1 cellular context compared by ENCODE assay signal in the genomic region with DNA sequence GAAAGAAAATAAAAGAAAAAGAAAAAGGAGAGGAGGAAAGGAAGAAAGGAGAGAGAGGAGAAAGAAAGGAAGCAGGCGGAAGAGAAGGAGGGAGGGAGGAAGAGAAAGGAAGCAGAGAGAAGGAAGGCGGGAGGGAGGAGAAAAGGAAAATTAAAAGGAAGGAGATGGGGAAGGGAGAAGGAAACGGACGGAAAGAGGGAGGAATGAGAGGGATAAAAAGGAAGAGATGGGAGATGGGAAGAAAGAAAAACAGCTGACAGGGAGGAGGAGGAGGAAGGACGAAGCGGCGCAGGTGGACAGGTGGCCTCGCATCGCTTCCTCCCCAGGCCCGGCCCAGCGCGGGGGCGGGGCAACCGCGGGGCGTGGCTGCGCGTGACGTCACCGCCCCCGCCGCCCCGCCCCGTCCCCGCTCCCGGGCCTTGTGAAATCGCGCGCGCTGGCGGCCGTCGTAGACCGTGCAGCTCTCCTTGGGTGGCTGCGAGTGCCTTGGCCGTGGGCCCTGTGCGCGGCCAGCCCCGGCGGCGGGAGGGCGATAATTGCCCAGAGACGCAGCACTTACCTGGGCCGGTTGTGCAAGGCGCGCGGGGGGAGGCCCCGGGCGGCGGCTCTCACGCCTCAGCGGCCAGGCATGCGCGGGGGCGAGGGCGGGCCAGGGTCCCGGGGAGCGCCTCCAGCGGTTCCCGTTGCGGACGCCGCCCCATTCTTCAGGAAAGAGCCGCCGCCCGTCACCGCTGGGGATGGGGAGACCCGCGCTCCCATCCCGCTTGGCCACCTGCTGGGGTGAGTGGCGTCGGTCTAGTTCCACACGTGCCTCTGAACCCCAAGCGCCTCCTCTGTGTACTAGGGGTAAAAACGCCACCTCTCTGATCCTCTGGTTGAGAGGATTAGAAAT.
TF ChIP-seq lines count a peak whose summit lies in the region.

No MANE protein-coding gene starts in this region.

TF ChIP-seq in HEK293, 187 proteins besides CTCF, POLR2A, EP300 and RAD21 (continued from another document and continues in another):
- TF ChIP-seq, protein P1, sequence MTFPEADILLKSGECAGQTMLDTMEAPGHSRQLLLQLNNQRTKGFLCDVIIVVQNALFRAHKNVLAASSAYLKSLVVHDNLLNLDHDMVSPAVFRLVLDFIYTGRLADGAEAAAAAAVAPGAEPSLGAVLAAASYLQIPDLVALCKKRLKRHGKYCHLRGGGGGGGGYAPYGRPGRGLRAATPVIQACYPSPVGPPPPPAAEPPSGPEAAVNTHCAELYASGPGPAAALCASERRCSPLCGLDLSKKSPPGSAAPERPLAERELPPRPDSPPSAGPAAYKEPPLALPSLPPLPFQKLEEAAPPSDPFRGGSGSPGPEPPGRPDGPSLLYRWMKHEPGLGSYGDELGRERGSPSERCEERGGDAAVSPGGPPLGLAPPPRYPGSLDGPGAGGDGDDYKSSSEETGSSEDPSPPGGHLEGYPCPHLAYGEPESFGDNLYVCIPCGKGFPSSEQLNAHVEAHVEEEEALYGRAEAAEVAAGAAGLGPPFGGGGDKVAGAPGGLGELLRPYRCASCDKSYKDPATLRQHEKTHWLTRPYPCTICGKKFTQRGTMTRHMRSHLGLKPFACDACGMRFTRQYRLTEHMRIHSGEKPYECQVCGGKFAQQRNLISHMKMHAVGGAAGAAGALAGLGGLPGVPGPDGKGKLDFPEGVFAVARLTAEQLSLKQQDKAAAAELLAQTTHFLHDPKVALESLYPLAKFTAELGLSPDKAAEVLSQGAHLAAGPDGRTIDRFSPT (tag by site-specific recombination; IDR thresholded peaks at IDR 0.05): no peak
- TF ChIP-seq ZSCAN23 (tag by site-specific recombination; IDR thresholded peaks at IDR 0.05): no peak
- TF ChIP-seq ZNF426 (tag by site-specific recombination; IDR thresholded peaks at IDR 0.05): no peak
- TF ChIP-seq, protein P2, sequence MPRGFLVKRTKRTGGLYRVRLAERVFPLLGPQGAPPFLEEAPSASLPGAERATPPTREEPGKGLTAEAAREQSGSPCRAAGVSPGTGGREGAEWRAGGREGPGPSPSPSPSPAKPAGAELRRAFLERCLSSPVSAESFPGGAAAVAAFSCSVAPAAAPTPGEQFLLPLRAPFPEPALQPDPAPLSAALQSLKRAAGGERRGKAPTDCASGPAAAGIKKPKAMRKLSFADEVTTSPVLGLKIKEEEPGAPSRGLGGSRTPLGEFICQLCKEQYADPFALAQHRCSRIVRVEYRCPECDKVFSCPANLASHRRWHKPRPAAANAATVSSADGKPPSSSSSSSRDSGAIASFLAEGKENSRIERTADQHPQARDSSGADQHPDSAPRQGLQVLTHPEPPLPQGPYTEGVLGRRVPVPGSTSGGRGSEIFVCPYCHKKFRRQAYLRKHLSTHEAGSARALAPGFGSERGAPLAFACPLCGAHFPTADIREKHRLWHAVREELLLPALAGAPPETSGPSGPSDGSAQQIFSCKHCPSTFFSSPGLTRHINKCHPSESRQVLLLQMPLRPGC (tag by site-specific recombination; IDR thresholded peaks at IDR 0.05): no peak
- no peak for TF ChIP-seq ZNF785 (tag by site-specific recombination; IDR thresholded peaks at IDR 0.05)
- TF ChIP-seq ZNF202 (tag by site-specific recombination; IDR thresholded peaks at IDR 0.05; ENCODE audit: borderline replicate concordance): 0 out of 2 replicates have a peak, but pooled peaks have one; percentile 5
- peak; percentile 80; the same call in 1 of the 2 replicates for TF ChIP-seq ZBTB20 (tag by site-specific recombination; IDR thresholded peaks at IDR 0.05)
- peak; percentile 80 for TF ChIP-seq SP2 (tag by site-specific recombination; IDR thresholded peaks at IDR 0.05)
- peak; percentile 90 for TF ChIP-seq KLF8 (tag by site-specific recombination; IDR thresholded peaks at IDR 0.05)
- peak; percentile 84 for TF ChIP-seq SCRT1 (tag by site-specific recombination; IDR thresholded peaks at IDR 0.05; ENCODE audit: borderline replicate concordance)
- TF ChIP-seq, protein P3, sequence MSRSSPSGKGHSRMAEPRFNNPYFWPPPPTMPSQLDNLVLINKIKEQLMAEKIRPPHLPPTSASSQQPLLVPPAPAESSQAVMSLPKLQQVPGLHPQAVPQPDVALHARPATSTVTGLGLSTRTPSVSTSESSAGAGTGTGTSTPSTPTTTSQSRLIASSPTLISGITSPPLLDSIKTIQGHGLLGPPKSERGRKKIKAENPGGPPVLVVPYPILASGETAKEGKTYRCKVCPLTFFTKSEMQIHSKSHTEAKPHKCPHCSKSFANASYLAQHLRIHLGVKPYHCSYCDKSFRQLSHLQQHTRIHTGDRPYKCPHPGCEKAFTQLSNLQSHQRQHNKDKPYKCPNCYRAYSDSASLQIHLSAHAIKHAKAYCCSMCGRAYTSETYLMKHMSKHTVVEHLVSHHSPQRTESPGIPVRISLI (tag by site-specific recombination; IDR thresholded peaks at IDR 0.05): no peak
- TF ChIP-seq, protein P4, sequence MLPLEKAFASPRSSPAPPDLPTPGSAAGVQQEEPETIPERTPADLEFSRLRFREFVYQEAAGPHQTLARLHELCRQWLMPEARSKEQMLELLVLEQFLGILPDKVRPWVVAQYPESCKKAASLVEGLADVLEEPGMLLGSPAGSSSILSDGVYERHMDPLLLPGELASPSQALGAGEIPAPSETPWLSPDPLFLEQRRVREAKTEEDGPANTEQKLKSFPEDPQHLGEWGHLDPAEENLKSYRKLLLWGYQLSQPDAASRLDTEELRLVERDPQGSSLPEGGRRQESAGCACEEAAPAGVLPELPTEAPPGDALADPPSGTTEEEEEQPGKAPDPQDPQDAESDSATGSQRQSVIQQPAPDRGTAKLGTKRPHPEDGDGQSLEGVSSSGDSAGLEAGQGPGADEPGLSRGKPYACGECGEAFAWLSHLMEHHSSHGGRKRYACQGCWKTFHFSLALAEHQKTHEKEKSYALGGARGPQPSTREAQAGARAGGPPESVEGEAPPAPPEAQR (tag by site-specific recombination; IDR thresholded peaks at IDR 0.05): no peak; the same call in none of the 2 replicates
- no peak for TF ChIP-seq ZBTB17 (tag by site-specific recombination; IDR thresholded peaks at IDR 0.05)
- no peak for TF ChIP-seq ZNF473 (tag by site-specific recombination; IDR thresholded peaks at IDR 0.05)
- TF ChIP-seq, protein P5, sequence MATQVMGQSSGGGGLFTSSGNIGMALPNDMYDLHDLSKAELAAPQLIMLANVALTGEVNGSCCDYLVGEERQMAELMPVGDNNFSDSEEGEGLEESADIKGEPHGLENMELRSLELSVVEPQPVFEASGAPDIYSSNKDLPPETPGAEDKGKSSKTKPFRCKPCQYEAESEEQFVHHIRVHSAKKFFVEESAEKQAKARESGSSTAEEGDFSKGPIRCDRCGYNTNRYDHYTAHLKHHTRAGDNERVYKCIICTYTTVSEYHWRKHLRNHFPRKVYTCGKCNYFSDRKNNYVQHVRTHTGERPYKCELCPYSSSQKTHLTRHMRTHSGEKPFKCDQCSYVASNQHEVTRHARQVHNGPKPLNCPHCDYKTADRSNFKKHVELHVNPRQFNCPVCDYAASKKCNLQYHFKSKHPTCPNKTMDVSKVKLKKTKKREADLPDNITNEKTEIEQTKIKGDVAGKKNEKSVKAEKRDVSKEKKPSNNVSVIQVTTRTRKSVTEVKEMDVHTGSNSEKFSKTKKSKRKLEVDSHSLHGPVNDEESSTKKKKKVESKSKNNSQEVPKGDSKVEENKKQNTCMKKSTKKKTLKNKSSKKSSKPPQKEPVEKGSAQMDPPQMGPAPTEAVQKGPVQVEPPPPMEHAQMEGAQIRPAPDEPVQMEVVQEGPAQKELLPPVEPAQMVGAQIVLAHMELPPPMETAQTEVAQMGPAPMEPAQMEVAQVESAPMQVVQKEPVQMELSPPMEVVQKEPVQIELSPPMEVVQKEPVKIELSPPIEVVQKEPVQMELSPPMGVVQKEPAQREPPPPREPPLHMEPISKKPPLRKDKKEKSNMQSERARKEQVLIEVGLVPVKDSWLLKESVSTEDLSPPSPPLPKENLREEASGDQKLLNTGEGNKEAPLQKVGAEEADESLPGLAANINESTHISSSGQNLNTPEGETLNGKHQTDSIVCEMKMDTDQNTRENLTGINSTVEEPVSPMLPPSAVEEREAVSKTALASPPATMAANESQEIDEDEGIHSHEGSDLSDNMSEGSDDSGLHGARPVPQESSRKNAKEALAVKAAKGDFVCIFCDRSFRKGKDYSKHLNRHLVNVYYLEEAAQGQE (tag by site-specific recombination; IDR thresholded peaks at IDR 0.05): peak; percentile 32; the same call in 1 of the 2 replicates
- peak; percentile 65; the same call in 1 of the 2 replicates for TF ChIP-seq KLF10 (tag by site-specific recombination; IDR thresholded peaks at IDR 0.05)
- no peak for TF ChIP-seq ZNF146 (tag by site-specific recombination; IDR thresholded peaks at IDR 0.05)
- TF ChIP-seq ZNF707 (tag by site-specific recombination; IDR thresholded peaks at IDR 0.05): no peak
- TF ChIP-seq, protein P6, sequence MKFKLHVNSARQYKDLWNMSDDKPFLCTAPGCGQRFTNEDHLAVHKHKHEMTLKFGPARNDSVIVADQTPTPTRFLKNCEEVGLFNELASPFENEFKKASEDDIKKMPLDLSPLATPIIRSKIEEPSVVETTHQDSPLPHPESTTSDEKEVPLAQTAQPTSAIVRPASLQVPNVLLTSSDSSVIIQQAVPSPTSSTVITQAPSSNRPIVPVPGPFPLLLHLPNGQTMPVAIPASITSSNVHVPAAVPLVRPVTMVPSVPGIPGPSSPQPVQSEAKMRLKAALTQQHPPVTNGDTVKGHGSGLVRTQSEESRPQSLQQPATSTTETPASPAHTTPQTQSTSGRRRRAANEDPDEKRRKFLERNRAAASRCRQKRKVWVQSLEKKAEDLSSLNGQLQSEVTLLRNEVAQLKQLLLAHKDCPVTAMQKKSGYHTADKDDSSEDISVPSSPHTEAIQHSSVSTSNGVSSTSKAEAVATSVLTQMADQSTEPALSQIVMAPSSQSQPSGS (tag by site-specific recombination; IDR thresholded peaks at IDR 0.05; ENCODE audit: low read depth): peak; percentile 61
- TF ChIP-seq ZNF664 (tag by site-specific recombination; IDR thresholded peaks at IDR 0.05): no peak
- TF ChIP-seq, protein P7, sequence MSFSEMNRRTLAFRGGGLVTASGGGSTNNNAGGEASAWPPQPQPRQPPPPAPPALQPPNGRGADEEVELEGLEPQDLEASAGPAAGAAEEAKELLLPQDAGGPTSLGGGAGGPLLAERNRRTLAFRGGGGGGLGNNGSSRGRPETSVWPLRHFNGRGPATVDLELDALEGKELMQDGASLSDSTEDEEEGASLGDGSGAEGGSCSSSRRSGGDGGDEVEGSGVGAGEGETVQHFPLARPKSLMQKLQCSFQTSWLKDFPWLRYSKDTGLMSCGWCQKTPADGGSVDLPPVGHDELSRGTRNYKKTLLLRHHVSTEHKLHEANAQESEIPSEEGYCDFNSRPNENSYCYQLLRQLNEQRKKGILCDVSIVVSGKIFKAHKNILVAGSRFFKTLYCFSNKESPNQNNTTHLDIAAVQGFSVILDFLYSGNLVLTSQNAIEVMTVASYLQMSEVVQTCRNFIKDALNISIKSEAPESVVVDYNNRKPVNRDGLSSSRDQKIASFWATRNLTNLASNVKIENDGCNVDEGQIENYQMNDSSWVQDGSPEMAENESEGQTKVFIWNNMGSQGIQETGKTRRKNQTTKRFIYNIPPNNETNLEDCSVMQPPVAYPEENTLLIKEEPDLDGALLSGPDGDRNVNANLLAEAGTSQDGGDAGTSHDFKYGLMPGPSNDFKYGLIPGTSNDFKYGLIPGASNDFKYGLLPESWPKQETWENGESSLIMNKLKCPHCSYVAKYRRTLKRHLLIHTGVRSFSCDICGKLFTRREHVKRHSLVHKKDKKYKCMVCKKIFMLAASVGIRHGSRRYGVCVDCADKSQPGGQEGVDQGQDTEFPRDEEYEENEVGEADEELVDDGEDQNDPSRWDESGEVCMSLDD (tag by site-specific recombination; IDR thresholded peaks at IDR 0.05): 0 out of 2 replicates have a peak, but pooled peaks have one; percentile 23
- no peak for TF ChIP-seq ZNF585B (tag by site-specific recombination; IDR thresholded peaks at IDR 0.05)
- no peak for TF ChIP-seq ZNF623 (tag by site-specific recombination; IDR thresholded peaks at IDR 0.05)
- TF ChIP-seq, protein P8, sequence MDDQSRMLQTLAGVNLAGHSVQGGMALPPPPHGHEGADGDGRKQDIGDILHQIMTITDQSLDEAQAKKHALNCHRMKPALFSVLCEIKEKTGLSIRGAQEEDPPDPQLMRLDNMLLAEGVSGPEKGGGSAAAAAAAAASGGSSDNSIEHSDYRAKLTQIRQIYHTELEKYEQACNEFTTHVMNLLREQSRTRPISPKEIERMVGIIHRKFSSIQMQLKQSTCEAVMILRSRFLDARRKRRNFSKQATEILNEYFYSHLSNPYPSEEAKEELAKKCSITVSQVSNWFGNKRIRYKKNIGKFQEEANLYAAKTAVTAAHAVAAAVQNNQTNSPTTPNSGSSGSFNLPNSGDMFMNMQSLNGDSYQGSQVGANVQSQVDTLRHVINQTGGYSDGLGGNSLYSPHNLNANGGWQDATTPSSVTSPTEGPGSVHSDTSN (CRISPR knock-in tag; IDR thresholded peaks at IDR 0.05): no peak
- no peak for TF ChIP-seq ZNF302 (tag by site-specific recombination; IDR thresholded peaks at IDR 0.05; ENCODE audit: low read depth)
- no peak for TF ChIP-seq ZNF791 (tag by site-specific recombination; IDR thresholded peaks at IDR 0.05)
- TF ChIP-seq SETDB1 (IDR thresholded peaks at IDR 0.05; ENCODE audit: insufficient read length, low read length): no peak
- TF ChIP-seq, protein P9, sequence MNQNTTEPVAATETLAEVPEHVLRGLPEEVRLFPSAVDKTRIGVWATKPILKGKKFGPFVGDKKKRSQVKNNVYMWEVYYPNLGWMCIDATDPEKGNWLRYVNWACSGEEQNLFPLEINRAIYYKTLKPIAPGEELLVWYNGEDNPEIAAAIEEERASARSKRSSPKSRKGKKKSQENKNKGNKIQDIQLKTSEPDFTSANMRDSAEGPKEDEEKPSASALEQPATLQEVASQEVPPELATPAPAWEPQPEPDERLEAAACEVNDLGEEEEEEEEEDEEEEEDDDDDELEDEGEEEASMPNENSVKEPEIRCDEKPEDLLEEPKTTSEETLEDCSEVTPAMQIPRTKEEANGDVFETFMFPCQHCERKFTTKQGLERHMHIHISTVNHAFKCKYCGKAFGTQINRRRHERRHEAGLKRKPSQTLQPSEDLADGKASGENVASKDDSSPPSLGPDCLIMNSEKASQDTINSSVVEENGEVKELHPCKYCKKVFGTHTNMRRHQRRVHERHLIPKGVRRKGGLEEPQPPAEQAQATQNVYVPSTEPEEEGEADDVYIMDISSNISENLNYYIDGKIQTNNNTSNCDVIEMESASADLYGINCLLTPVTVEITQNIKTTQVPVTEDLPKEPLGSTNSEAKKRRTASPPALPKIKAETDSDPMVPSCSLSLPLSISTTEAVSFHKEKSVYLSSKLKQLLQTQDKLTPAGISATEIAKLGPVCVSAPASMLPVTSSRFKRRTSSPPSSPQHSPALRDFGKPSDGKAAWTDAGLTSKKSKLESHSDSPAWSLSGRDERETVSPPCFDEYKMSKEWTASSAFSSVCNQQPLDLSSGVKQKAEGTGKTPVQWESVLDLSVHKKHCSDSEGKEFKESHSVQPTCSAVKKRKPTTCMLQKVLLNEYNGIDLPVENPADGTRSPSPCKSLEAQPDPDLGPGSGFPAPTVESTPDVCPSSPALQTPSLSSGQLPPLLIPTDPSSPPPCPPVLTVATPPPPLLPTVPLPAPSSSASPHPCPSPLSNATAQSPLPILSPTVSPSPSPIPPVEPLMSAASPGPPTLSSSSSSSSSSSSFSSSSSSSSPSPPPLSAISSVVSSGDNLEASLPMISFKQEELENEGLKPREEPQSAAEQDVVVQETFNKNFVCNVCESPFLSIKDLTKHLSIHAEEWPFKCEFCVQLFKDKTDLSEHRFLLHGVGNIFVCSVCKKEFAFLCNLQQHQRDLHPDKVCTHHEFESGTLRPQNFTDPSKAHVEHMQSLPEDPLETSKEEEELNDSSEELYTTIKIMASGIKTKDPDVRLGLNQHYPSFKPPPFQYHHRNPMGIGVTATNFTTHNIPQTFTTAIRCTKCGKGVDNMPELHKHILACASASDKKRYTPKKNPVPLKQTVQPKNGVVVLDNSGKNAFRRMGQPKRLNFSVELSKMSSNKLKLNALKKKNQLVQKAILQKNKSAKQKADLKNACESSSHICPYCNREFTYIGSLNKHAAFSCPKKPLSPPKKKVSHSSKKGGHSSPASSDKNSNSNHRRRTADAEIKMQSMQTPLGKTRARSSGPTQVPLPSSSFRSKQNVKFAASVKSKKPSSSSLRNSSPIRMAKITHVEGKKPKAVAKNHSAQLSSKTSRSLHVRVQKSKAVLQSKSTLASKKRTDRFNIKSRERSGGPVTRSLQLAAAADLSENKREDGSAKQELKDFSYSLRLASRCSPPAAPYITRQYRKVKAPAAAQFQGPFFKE (tag by site-specific recombination; IDR thresholded peaks at IDR 0.05; ENCODE audit: borderline replicate concordance): no peak
